In the genomic region with DNA sequence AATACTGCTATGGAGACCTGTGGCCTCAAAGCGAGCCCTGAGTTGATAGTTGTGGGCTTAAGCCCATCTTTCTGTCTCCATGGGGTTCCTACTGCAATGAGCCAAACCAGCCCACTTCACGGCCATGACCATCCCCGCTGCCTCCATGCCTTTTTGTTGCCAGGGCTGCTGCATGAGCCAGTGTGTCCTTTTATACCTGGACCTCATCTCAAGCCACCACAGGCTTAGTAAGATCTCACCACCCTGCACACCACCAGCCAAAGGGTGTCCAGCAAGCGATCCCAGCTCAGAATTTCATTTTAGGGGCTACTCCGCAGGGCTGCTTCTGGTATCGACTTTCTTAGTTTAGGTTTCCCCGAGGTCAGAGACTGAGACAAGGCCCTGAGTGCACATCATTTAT, we compare ENCODE assay signal across 8 cellular contexts. TPM values are rescaled to one million over a fixed set of nuclear protein-coding genes. Genes with fewer than 3 reads are reported as not detected.
"Had no signal": no experiment of that assay in that cellular context is flagged by ENCODE, and none has a peak within 500 bp of the region (broad histone marks: within the 10 kb centered on the region; RNA-seq: fewer than 3 reads in every experiment).

No MANE protein-coding gene starts in this region.

- DNase-seq: H9, HCEC 1CT, IMR-90, KG1 had no signal

- ATAC-seq: GM23338, K562 had no signal

- H2AFZ ChIP-seq: GM23338 had no signal

- H3K4me3 ChIP-seq: GM23338, K562 had no signal

- H3K4me2 ChIP-seq: GM23338 had no signal

RNA-seq across cellular contexts. Expression of a gene that starts 8.3 kb away (rescaled TPM):
- total RNA-seq: H1, H9, IMR-90, K562 had no signal

RNA-seq across cellular contexts. Expression of a gene that starts 43.2 kb away (rescaled TPM):
- total RNA-seq: GM23338, H1, HT-29 had no signal
